In the genomic region with DNA sequence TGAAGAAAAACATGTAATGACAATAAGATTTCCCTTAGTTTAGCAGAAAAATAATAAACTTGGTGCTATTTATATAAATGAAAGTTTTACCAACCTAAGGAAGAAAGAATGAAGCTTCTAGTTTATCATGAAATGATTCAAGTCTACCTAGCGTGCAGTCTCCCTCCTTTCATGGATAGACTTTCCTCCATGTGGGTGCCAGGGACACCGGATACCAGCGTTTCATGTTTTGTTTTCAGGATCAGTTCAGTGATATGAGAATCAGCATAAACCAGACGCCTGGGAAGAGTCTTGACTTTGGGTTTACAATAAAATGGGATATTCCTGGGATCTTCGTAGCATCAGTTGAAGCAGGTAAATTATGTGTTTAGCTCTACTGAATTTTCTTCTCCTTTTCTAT, we compare ENCODE assay signal across 23 cellular contexts.
"Had no signal": no experiment of that assay in that cellular context is flagged by ENCODE, and none has a peak within 500 bp of the region (broad histone marks: within the 10 kb centered on the region; RNA-seq: fewer than 3 reads in every experiment).

No MANE protein-coding gene starts in this region.

- H3K36me3 ChIP-seq: colonic mucosa had no signal

- H3K4me1 ChIP-seq: colonic mucosa, esophagus muscularis mucosa, foreskin keratinocyte, gastroesophageal sphincter had no signal

- H3K4me1 Mint-ChIP-seq: endodermal cell had no signal

- H3K27me3 ChIP-seq: colonic mucosa, dorsolateral prefrontal cortex, esophagus muscularis mucosa, esophagus squamous epithelium, foreskin keratinocyte, gastroesophageal sphincter, heart left ventricle had no signal

- H3K27ac Mint-ChIP-seq: dendritic cell treated with granulocyte-macrophage colony-stimulating factor and Interleukin-4, amounts not matched to agents 40 ng/mL and 50 ng/mL, for 4 days; effector memory CD8-positive, alpha-beta T cell; endodermal cell had no signal

- H3K4me3 Mint-ChIP-seq: dendritic cell treated with granulocyte-macrophage colony-stimulating factor and Interleukin-4, amounts not matched to agents 40 ng/mL and 50 ng/mL, for 4 days; effector memory CD8-positive, alpha-beta T cell; endodermal cell had no signal

- H3K9me3 Mint-ChIP-seq: dendritic cell treated with granulocyte-macrophage colony-stimulating factor and Interleukin-4, amounts not matched to agents 40 ng/mL and 50 ng/mL, for 4 days; effector memory CD8-positive, alpha-beta T cell; endodermal cell had no signal

- H3K9me3 ChIP-seq: colonic mucosa, esophagus muscularis mucosa, esophagus squamous epithelium, gastroesophageal sphincter had no signal

- H3K4me3 ChIP-seq: colonic mucosa, coronary artery, dorsolateral prefrontal cortex, esophagus muscularis mucosa, esophagus squamous epithelium, gastroesophageal sphincter, heart left ventricle had no signal

- H3K27ac ChIP-seq: colonic mucosa, coronary artery, dorsolateral prefrontal cortex, epithelial cell of prostate, esophagus muscularis mucosa, esophagus squamous epithelium, foreskin keratinocyte, gastroesophageal sphincter, heart left ventricle had no signal

- ATAC-seq: effector memory CD8-positive, alpha-beta T cell; esophagus mucosa; foreskin keratinocyte; gastroesophageal sphincter; heart left ventricle had no signal

- H3K27me3 Mint-ChIP-seq: dendritic cell treated with granulocyte-macrophage colony-stimulating factor and Interleukin-4, amounts not matched to agents 40 ng/mL and 50 ng/mL, for 4 days; effector memory CD8-positive, alpha-beta T cell had no signal

- DNase-seq: colonic mucosa; cortex of kidney; dermis blood vessel endothelial cell; dorsolateral prefrontal cortex; effector CD4-positive, alpha-beta T cell; effector CD8-positive, alpha-beta T cell; effector memory CD4-positive, alpha-beta T cell; effector memory CD8-positive, alpha-beta T cell; endodermal cell; erythroblast; esophagus squamous epithelium; foreskin fibroblast; foreskin keratinocyte; foreskin melanocyte; glutamatergic neuron; head of caudate nucleus; heart left ventricle had no signal
